ENCODE assay signal across 21 cellular contexts in the genomic region with DNA sequence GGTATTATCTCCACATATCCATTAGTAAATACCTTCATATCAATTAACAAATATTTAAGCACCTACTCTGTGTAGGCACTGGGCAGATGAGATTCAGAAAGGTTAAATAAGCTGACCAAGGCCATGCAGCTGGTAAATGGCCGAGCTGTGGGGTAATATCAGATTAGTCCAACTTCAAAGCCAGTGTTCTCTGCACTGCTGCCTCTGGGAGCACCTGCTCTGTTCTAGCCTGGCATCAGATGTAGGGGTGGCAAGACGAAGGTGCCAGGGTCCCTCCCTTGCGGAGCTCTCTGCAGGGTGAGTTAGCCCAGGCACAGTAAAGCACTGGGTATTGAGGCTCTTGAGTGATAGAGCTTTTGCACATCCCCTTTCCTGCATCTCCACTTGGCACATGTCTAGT. TPM values are rescaled to one million over a fixed set of nuclear protein-coding genes. Genes with fewer than 3 reads are reported as not detected.
DNase-seq lines count a peak whose midpoint lies in the region; ATAC-seq lines count a peak whose summit lies in the region.
"Had no signal": no experiment of that assay in that cellular context is flagged by ENCODE, and none has a peak within 500 bp of the region (broad histone marks: within the 10 kb centered on the region; RNA-seq: fewer than 3 reads in every experiment).

No MANE protein-coding gene starts in this region.

- H3K36me3 Mint-ChIP-seq in activated CD4-positive, alpha-beta T cell treated with anti-CD3 and anti-CD28 coated beads for 36 hours (ENCODE audit: low read depth): peaks cover 82% of the 10 kb centered on the region
- H3K36me3 Mint-ChIP-seq in CD4-positive, CD25-positive, alpha-beta regulatory T cell: peaks cover 40% of the 10 kb centered on the region
- peaks cover 87% of the 10 kb centered on the region for H3K36me3 Mint-ChIP-seq in activated T-helper 2 cell treated with anti-CD3 and anti-CD28 coated beads, Interferon-gamma antibody, Interleukin-2, Interleukin-4, amounts not matched to agents 10 μg/mL and 5 μg/mL and 100 μg/mL, durations not matched to agents 14 hours and 24 hours and 36 hours (ENCODE audit: low read depth)
- peaks cover 18 to 59% (median 29%) of the 10 kb centered on the region in 5 donors for H3K36me3 Mint-ChIP-seq in naive thymus-derived CD4-positive, alpha-beta T cell

- CTCF ChIA-PET in activated CD4-positive, alpha-beta T cell treated with anti-CD3 and anti-CD28 coated beads for 36 hours (lab: Charles Lee): interaction anchor here (0.6 to 7.3 kb wide), 7 partner anchors 10 to 601 kb away, joined by 3 to 52 read pairs (median 3); no protein-coding TSS in a partner anchor
- CTCF ChIA-PET in naive thymus-derived CD4-positive, alpha-beta T cell (lab: Charles Lee): no interaction called here

- H3K9me3 Mint-ChIP-seq in activated CD4-positive, alpha-beta T cell treated with anti-CD3 and anti-CD28 coated beads for 36 hours (ENCODE audit: low read depth): no peaks in the 10 kb centered on the region
- H3K9me3 Mint-ChIP-seq in CD4-positive, CD25-positive, alpha-beta regulatory T cell: peaks cover 0 to 2% (median 0%) of the 10 kb centered on the region in 7 donors
- no peaks in the 10 kb centered on the region for H3K9me3 Mint-ChIP-seq in activated T-helper 2 cell treated with anti-CD3 and anti-CD28 coated beads, Interferon-gamma antibody, Interleukin-2, Interleukin-4, amounts not matched to agents 10 μg/mL and 5 μg/mL and 100 μg/mL, durations not matched to agents 14 hours and 24 hours and 36 hours
- H3K9me3 Mint-ChIP-seq in naive thymus-derived CD4-positive, alpha-beta T cell: no peaks in the 10 kb centered on the region

- H3K4me1 ChIP-seq in CD4-positive, CD25-positive, alpha-beta regulatory T cell (ENCODE audit: control insufficient read depth, insufficient read depth, low read length, poor library complexity, severe bottlenecking): peaks cover 52% of the 10 kb centered on the region
- peaks cover 32% of the 10 kb centered on the region in 2 donors for H3K4me1 ChIP-seq in naive thymus-derived CD4-positive, alpha-beta T cell (ENCODE audit: control insufficient read depth in 2 of 2, insufficient read depth in 2 of 2, low read length in 2 of 2)

- no peaks in the 10 kb centered on the region for H3K27me3 Mint-ChIP-seq in activated CD4-positive, alpha-beta T cell treated with anti-CD3 and anti-CD28 coated beads for 36 hours
- no peaks in the 10 kb centered on the region for H3K27me3 Mint-ChIP-seq in CD4-positive, CD25-positive, alpha-beta regulatory T cell
- no peaks in the 10 kb centered on the region for H3K27me3 Mint-ChIP-seq in activated T-helper 2 cell treated with anti-CD3 and anti-CD28 coated beads, Interferon-gamma antibody, Interleukin-2, Interleukin-4, amounts not matched to agents 10 μg/mL and 5 μg/mL and 100 μg/mL, durations not matched to agents 14 hours and 24 hours and 36 hours (ENCODE audit: low read depth)
- H3K27me3 Mint-ChIP-seq in naive thymus-derived CD4-positive, alpha-beta T cell: no peaks in the 10 kb centered on the region

- H3K4me3 ChIP-seq in CD4-positive, CD25-positive, alpha-beta regulatory T cell (ENCODE audit: low read depth, low read length): no peak overlapping the region
- H3K4me3 ChIP-seq in naive thymus-derived CD4-positive, alpha-beta T cell (ENCODE audit: low read length): no peak overlapping the region
- H3K4me3 ChIP-seq: esophagus squamous epithelium, Peyer's patch, psoas muscle had no signal

- ATAC-seq in activated CD4-positive, alpha-beta T cell treated with anti-CD3 and anti-CD28 coated beads for 36 hours: no peak
- ATAC-seq in CD4-positive, CD25-positive, alpha-beta regulatory T cell (ENCODE audit: low read depth in 2 of 2): no peak
- ATAC-seq in naive thymus-derived CD4-positive, alpha-beta T cell: no peak
- no peak for ATAC-seq in GM18520 (IDR thresholded peaks at IDR 0.05; ENCODE audit: unreplicated experiment)
- ATAC-seq: HCT116, psoas muscle, SK-N-SH treated with all-trans-retinoic acid at 6 μM for 48 hours had no signal

- H3K36me3 ChIP-seq in CD4-positive, CD25-positive, alpha-beta regulatory T cell (ENCODE audit: control insufficient read depth, insufficient read depth, low read length): peaks cover 46% of the 10 kb centered on the region
- peaks cover 0 to 47% (median 4%) of the 10 kb centered on the region in 3 experiments for H3K36me3 ChIP-seq in naive thymus-derived CD4-positive, alpha-beta T cell (ENCODE audit: control insufficient read depth in 2 of 3, insufficient read depth in 3 of 3, low read length in 3 of 3)

- no peaks in the 10 kb centered on the region for H3K9me3 ChIP-seq in CD4-positive, CD25-positive, alpha-beta regulatory T cell (ENCODE audit: control insufficient read depth in 2 of 2, low read length in 2 of 2)
- H3K9me3 ChIP-seq in naive thymus-derived CD4-positive, alpha-beta T cell (ENCODE audit: control insufficient read depth in 2 of 3, low read length in 3 of 3): no peaks in the 10 kb centered on the region
- H3K9me3 ChIP-seq: esophagus squamous epithelium, Peyer's patch, psoas muscle had no signal

- no peaks in the 10 kb centered on the region for H3K27me3 ChIP-seq in CD4-positive, CD25-positive, alpha-beta regulatory T cell (ENCODE audit: control insufficient read depth, insufficient read depth, low read length)
- H3K27me3 ChIP-seq in naive thymus-derived CD4-positive, alpha-beta T cell (ENCODE audit: control insufficient read depth in 2 of 2, insufficient read depth in 2 of 2, low read length in 2 of 2): no peaks in the 10 kb centered on the region
- H3K27me3 ChIP-seq: esophagus squamous epithelium, Peyer's patch had no signal

- H3K27ac Mint-ChIP-seq in activated CD4-positive, alpha-beta T cell treated with anti-CD3 and anti-CD28 coated beads for 36 hours: peak overlapping the region; percentile 66
- H3K27ac Mint-ChIP-seq in CD4-positive, CD25-positive, alpha-beta regulatory T cell: peak overlapping the region; percentile 5 to 86 (median 27)
- H3K27ac Mint-ChIP-seq in activated T-helper 2 cell treated with anti-CD3 and anti-CD28 coated beads, Interferon-gamma antibody, Interleukin-2, Interleukin-4, amounts not matched to agents 10 μg/mL and 5 μg/mL and 100 μg/mL, durations not matched to agents 14 hours and 24 hours and 36 hours: peak overlapping the region; percentile 69
- H3K27ac Mint-ChIP-seq in naive thymus-derived CD4-positive, alpha-beta T cell: peak overlapping the region; percentile 41 to 88 (median 75)

- H3K4me3 Mint-ChIP-seq in activated CD4-positive, alpha-beta T cell treated with anti-CD3 and anti-CD28 coated beads for 36 hours: no peak overlapping the region
- peak overlapping the region in 2 of 4 donors; percentile 74 to 77 for H3K4me3 Mint-ChIP-seq in CD4-positive, CD25-positive, alpha-beta regulatory T cell
- H3K4me3 Mint-ChIP-seq in activated T-helper 2 cell treated with anti-CD3 and anti-CD28 coated beads, Interferon-gamma antibody, Interleukin-2, Interleukin-4, amounts not matched to agents 10 μg/mL and 5 μg/mL and 100 μg/mL, durations not matched to agents 14 hours and 24 hours and 36 hours (ENCODE audit: low read depth): no peak overlapping the region
- peak overlapping the region in 8 of 10 donors; percentile 10 to 96 (median 46) for H3K4me3 Mint-ChIP-seq in naive thymus-derived CD4-positive, alpha-beta T cell

- POLR2A ChIA-PET in activated CD4-positive, alpha-beta T cell treated with anti-CD3 and anti-CD28 coated beads for 36 hours (lab: Charles Lee): interaction anchor here (1.1 kb wide), 1 partner anchor 10 kb away, joined by 3 read pairs; no protein-coding TSS in a partner anchor
- POLR2A ChIA-PET in naive thymus-derived CD4-positive, alpha-beta T cell (lab: Charles Lee): interaction anchor here (1.9 kb wide), 1 partner anchor 10 kb away, joined by 10 read pairs; no protein-coding TSS in a partner anchor

- no peak overlapping the region for H3K27ac ChIP-seq in CD4-positive, CD25-positive, alpha-beta regulatory T cell (ENCODE audit: insufficient read depth, low read length, poor library complexity, severe bottlenecking)
- H3K27ac ChIP-seq in naive thymus-derived CD4-positive, alpha-beta T cell (ENCODE audit: low read depth, low read length): no peak overlapping the region
- H3K27ac ChIP-seq: esophagus squamous epithelium, Peyer's patch, psoas muscle had no signal

- intact Hi-C loops in activated CD4-positive, alpha-beta T cell treated with anti-CD3 and anti-CD28 coated beads for 36 hours (cut with DNase I, micrococcal nuclease): no loop called here
- intact Hi-C loops in activated T-helper 2 cell treated with anti-CD3 and anti-CD28 coated beads, Interferon-gamma antibody, Interleukin-2, Interleukin-4, amounts not matched to agents 10 μg/mL and 5 μg/mL and 100 μg/mL, durations not matched to agents 14 hours and 24 hours and 36 hours (cut with micrococcal nuclease): no loop called here
- intact Hi-C loops in naive thymus-derived CD4-positive, alpha-beta T cell (cut with micrococcal nuclease): no loop called here

- DNase-seq in activated CD4-positive, alpha-beta T cell treated with anti-CD3 and anti-CD28 coated beads for 36 hours: no peak
- no peak for DNase-seq in activated CD4-positive, alpha-beta T cell treated with anti-CD3 and anti-CD28 coated beads, Interleukin-2, amount 50 U/mL, for 4 hours
- DNase-seq in CD4-positive, CD25-positive, alpha-beta regulatory T cell: no peak
- no peak for DNase-seq in activated T-helper 2 cell treated with anti-CD3 and anti-CD28 coated beads, Interferon-gamma antibody, Interleukin-2, Interleukin-4, amounts not matched to agents 10 μg/mL and 5 μg/mL and 100 μg/mL, durations not matched to agents 14 hours and 24 hours and 36 hours (ENCODE audit: low spot score)
- DNase-seq in naive thymus-derived CD4-positive, alpha-beta T cell: no peak
- DNase-seq in NCI-H1694 treated with DMSO at 0.1 percent for 48 hours (lab: John Stamatoyannopoulos, UW): no peak
- DNase-seq in NCI-H510A treated with DMSO at 0.1 percent for 48 hours (lab: John Stamatoyannopoulos, UW): no peak
- DNase-seq: anterior cingulate cortex; effector CD4-positive, alpha-beta T cell; esophagus squamous epithelium; MM.1S; NCI-H146; Peyer's patch; psoas muscle; small intestine; stimulated activated CD4-positive, alpha-beta T cell treated with anti-CD3 and anti-CD28 coated beads, Interleukin-4, amount 100 ng/mL, for 24 hours; substantia nigra had no signal

- peaks cover 80% of the 10 kb centered on the region for H3K4me1 Mint-ChIP-seq in activated CD4-positive, alpha-beta T cell treated with anti-CD3 and anti-CD28 coated beads for 36 hours
- peaks cover 15 to 89% (median 64%) of the 10 kb centered on the region in 4 donors for H3K4me1 Mint-ChIP-seq in CD4-positive, CD25-positive, alpha-beta regulatory T cell
- peaks cover 48% of the 10 kb centered on the region for H3K4me1 Mint-ChIP-seq in activated T-helper 2 cell treated with anti-CD3 and anti-CD28 coated beads, Interferon-gamma antibody, Interleukin-2, Interleukin-4, amounts not matched to agents 10 μg/mL and 5 μg/mL and 100 μg/mL, durations not matched to agents 14 hours and 24 hours and 36 hours (ENCODE audit: low read depth)
- peaks cover 57 to 90% (median 73%) of the 10 kb centered on the region in 7 donors for H3K4me1 Mint-ChIP-seq in naive thymus-derived CD4-positive, alpha-beta T cell

RNA-seq across cellular contexts. Expression of gene TATDN2, which starts 5.5 kb away (rescaled TPM):
- total RNA-seq in activated CD4-positive, alpha-beta T cell treated with anti-CD3 and anti-CD28 coated beads for 36 hours: 10 to 100 TPM; 40.0 to 40.2 TPM
- 86.5 TPM for total RNA-seq in CD4-positive, CD25-positive, alpha-beta regulatory T cell
- 10 to 100 TPM; 10.2 to 17.4 (median 12.6) TPM for polyA plus RNA-seq in CD4-positive, CD25-positive, alpha-beta regulatory T cell
- 64.9 and 65.6 TPM in 2 replicates for total RNA-seq in activated T-helper 2 cell treated with anti-CD3 and anti-CD28 coated beads, Interferon-gamma antibody, Interleukin-2, Interleukin-4, amounts not matched to agents 10 μg/mL and 5 μg/mL and 100 μg/mL, durations not matched to agents 14 hours and 24 hours and 36 hours
- 10 to 100 TPM; 52.9 to 88.8 (median 71.6) TPM for total RNA-seq in naive thymus-derived CD4-positive, alpha-beta T cell
- 10 to 100 TPM; 12.9 to 26.8 TPM for polyA plus RNA-seq in naive thymus-derived CD4-positive, alpha-beta T cell

RNA-seq across cellular contexts. Expression of gene GHRL, which starts 39.0 kb away (rescaled TPM):
- total RNA-seq in activated CD4-positive, alpha-beta T cell treated with anti-CD3 and anti-CD28 coated beads for 36 hours: under 1 TPM; 0.19 to 0.30 TPM
- total RNA-seq in CD4-positive, CD25-positive, alpha-beta regulatory T cell: 1.1 TPM
- under 1 TPM in 3 of 4 donors, not detected in 1; 0.47 to 0.92 (median 0.78) TPM for polyA plus RNA-seq in CD4-positive, CD25-positive, alpha-beta regulatory T cell
- total RNA-seq in activated T-helper 2 cell treated with anti-CD3 and anti-CD28 coated beads, Interferon-gamma antibody, Interleukin-2, Interleukin-4, amounts not matched to agents 10 μg/mL and 5 μg/mL and 100 μg/mL, durations not matched to agents 14 hours and 24 hours and 36 hours: 0.98 and 2.1 TPM in 2 replicates
- 1 to 10 TPM in 4 of 5 experiments, under 1 TPM in 1; 0.35 to 3.8 (median 1.3) TPM for total RNA-seq in naive thymus-derived CD4-positive, alpha-beta T cell
- polyA plus RNA-seq in naive thymus-derived CD4-positive, alpha-beta T cell: under 1 TPM; 0.67 to 0.69 TPM
- polyA plus RNA-seq: BJ had no signal

Comparison
In these comparisons a context has a peak if more than half of its experiments do, and no peak if none do; other contexts are left out.
1. H3K4me3 Mint-ChIP-seq: peak in naive thymus-derived CD4-positive, alpha-beta T cell (8 of 10); none in activated CD4-positive, alpha-beta T cell treated with anti-CD3 and anti-CD28 coated beads for 36 hours (single experiment) and activated T-helper 2 cell treated with anti-CD3 and anti-CD28 coated beads, Interferon-gamma antibody, Interleukin-2, Interleukin-4, amounts not matched to agents 10 μg/mL and 5 μg/mL and 100 μg/mL, durations not matched to agents 14 hours and 24 hours and 36 hours (single experiment).
2. Peak in every context shown above with its lines, with median percentiles within 50 percentile points of each other: H3K27ac Mint-ChIP-seq.